In the genomic region with DNA sequence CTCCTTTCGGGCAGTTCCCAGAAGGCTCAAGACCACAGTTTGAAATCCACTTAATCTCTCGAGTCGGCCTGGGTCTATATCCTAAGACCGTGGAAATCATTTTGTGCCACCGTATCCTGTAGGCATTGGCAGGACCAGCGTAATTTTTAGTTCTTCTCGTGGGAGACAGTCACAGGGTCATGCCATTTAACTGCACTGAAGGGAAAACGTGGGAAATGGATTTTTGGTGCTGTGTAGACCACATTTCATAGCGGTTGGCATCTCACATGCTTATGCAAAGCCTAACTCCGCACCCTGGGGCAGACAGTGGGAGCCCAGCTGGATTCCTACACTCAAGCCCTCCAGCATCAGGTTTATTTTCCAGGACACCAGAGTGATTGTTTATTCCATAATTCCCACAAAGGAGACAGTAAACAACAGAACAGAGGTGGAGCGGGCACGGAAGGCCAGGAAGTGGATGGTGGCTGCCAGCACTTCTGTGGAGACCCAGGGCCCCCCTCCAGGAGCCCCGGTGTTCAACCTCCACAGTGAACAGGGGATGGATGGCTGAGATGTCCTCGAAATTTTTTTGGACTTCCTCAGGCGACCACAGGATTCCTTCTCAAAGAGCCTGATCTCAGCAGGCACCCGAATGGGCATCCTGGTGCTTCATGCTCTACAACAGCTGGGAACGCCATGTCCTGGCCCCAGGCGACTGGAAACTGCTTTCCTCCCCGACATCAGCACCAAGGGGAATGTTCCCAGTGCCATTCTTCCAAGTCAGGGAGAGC, we compare ENCODE assay signal across 23 cellular contexts. TPM values are rescaled to one million over a fixed set of nuclear protein-coding genes. Genes with fewer than 3 reads are reported as not detected.
A peak's percentile ranks its signal among the peaks of the same experiment; 100 is the strongest.
DNase-seq lines count a peak whose midpoint lies in the region; ATAC-seq and TF ChIP-seq lines count a peak whose summit lies in the region.
"Had no signal": no experiment of that assay in that cellular context is flagged by ENCODE, and none has a peak within 500 bp of the region (broad histone marks: within the 10 kb centered on the region; RNA-seq: fewer than 3 reads in every experiment).

No MANE protein-coding gene starts in this region.

- DNase-seq in activated CD4-positive, alpha-beta memory T cell treated with anti-CD3 and anti-CD28 coated beads, Interleukin-2, amount 10 ng/mL, durations not matched to agents 7 days and 5 days: no peak
- DNase-seq in activated CD4-positive, alpha-beta memory T cell treated with anti-CD3 and anti-CD28 coated beads for 36 hours: no peak
- DNase-seq in WERI-Rb-1 (no peak), coronary artery (ENCODE audit: low spot score) (no peak), DMS 273 treated with DMSO at 0.1 percent for 48 hours (lab: John Stamatoyannopoulos, UW) (no peak)
- DNase-seq in stimulated activated CD8-positive, alpha-beta memory T cell treated with anti-CD3 and anti-CD28 coated beads, Interleukin-4, amount 100 ng/mL, for 48 hours: peak; percentile 10
- DNase-seq: activated CD4-positive, alpha-beta T cell treated with anti-CD3 and anti-CD28 coated beads, Interleukin-2, amount 50 U/mL, for 48 hours; amygdala; dermis blood vessel endothelial cell; DMS79; GF-D8; GOT3; Kasumi-1; naive thymus-derived CD8-positive, alpha-beta T cell; NCI-H1694 treated with DMSO at 0.1 percent for 48 hours; NCI-H2171; NCI-H524 treated with DMSO at 0.1 percent for 48 hours; SJCRH30 had no signal

- no peak overlapping the region for H3K27ac Mint-ChIP-seq in activated CD4-positive, alpha-beta memory T cell treated with anti-CD3 and anti-CD28 coated beads, Interleukin-2, amount 10 ng/mL, durations not matched to agents 7 days and 5 days
- H3K27ac Mint-ChIP-seq in activated CD4-positive, alpha-beta memory T cell treated with anti-CD3 and anti-CD28 coated beads for 36 hours: no peak overlapping the region
- H3K27ac Mint-ChIP-seq in nephron: no peak overlapping the region
- H3K27ac Mint-ChIP-seq: mesothelial cell of epicardium had no signal

- TF ChIP-seq CTCF in WERI-Rb-1 (IDR thresholded peaks at IDR 0.05; ENCODE audit: low read depth, low read length): no peak
- TF ChIP-seq CTCF in nephron (IDR thresholded peaks at IDR 0.05; ENCODE audit: unreplicated experiment in 3 of 3): no peak
- no peak for TF ChIP-seq CTCF in coronary artery (IDR thresholded peaks at IDR 0.05)

- peak overlapping the region; percentile 31 for H3K27ac ChIP-seq in WERI-Rb-1
- H3K27ac ChIP-seq in coronary artery: no peak overlapping the region
- H3K27ac ChIP-seq: cardiac muscle cell, SJCRH30 had no signal

- no peaks in the 10 kb centered on the region for H3K9me3 ChIP-seq in WERI-Rb-1 (ENCODE audit: severe bottlenecking)
- H3K9me3 ChIP-seq: SJCRH30 had no signal

- H3K27me3 ChIP-seq in WERI-Rb-1 (ENCODE audit: insufficient read depth, low read depth, severe bottlenecking): no peaks in the 10 kb centered on the region
- H3K27me3 ChIP-seq: SJCRH30 had no signal

- no peaks in the 10 kb centered on the region for H3K36me3 ChIP-seq in WERI-Rb-1
- H3K36me3 ChIP-seq: cardiac muscle cell, SJCRH30 had no signal

- H3K4me1 Mint-ChIP-seq in activated CD4-positive, alpha-beta memory T cell treated with anti-CD3 and anti-CD28 coated beads, Interleukin-2, amount 10 ng/mL, durations not matched to agents 7 days and 5 days: peaks cover 16% of the 10 kb centered on the region
- H3K4me1 Mint-ChIP-seq in activated CD4-positive, alpha-beta memory T cell treated with anti-CD3 and anti-CD28 coated beads for 36 hours (ENCODE audit: low read depth): peaks cover 16% of the 10 kb centered on the region
- H3K4me1 Mint-ChIP-seq in nephron: peaks cover 18% of the 10 kb centered on the region

- peaks cover 10% of the 10 kb centered on the region for H3K27me3 Mint-ChIP-seq in activated CD4-positive, alpha-beta memory T cell treated with anti-CD3 and anti-CD28 coated beads, Interleukin-2, amount 10 ng/mL, durations not matched to agents 7 days and 5 days
- H3K27me3 Mint-ChIP-seq in activated CD4-positive, alpha-beta memory T cell treated with anti-CD3 and anti-CD28 coated beads for 36 hours: no peaks in the 10 kb centered on the region
- peaks cover 18% of the 10 kb centered on the region for H3K27me3 Mint-ChIP-seq in nephron (ENCODE audit: low read depth)
- H3K27me3 Mint-ChIP-seq: naive thymus-derived CD8-positive, alpha-beta T cell had no signal

- intact Hi-C loops in activated CD4-positive, alpha-beta memory T cell treated with anti-CD3 and anti-CD28 coated beads for 36 hours (cut with micrococcal nuclease): no loop called here

- POLR2A ChIA-PET in activated CD4-positive, alpha-beta memory T cell treated with anti-CD3 and anti-CD28 coated beads, Interleukin-2, amount 10 ng/mL, durations not matched to agents 7 days and 5 days (lab: Charles Lee): no interaction called here
- POLR2A ChIA-PET in activated CD4-positive, alpha-beta memory T cell treated with anti-CD3 and anti-CD28 coated beads for 36 hours (lab: Charles Lee): no interaction called here

- peaks cover 3% of the 10 kb centered on the region for H3K36me3 Mint-ChIP-seq in activated CD4-positive, alpha-beta memory T cell treated with anti-CD3 and anti-CD28 coated beads, Interleukin-2, amount 10 ng/mL, durations not matched to agents 7 days and 5 days (ENCODE audit: low read depth)
- no peaks in the 10 kb centered on the region for H3K36me3 Mint-ChIP-seq in activated CD4-positive, alpha-beta memory T cell treated with anti-CD3 and anti-CD28 coated beads for 36 hours
- H3K36me3 Mint-ChIP-seq in nephron (ENCODE audit: low read depth): no peaks in the 10 kb centered on the region
- H3K36me3 Mint-ChIP-seq: mesothelial cell of epicardium; naive thymus-derived CD8-positive, alpha-beta T cell had no signal

- no peaks in the 10 kb centered on the region for H3K9me3 Mint-ChIP-seq in activated CD4-positive, alpha-beta memory T cell treated with anti-CD3 and anti-CD28 coated beads, Interleukin-2, amount 10 ng/mL, durations not matched to agents 7 days and 5 days
- H3K9me3 Mint-ChIP-seq in activated CD4-positive, alpha-beta memory T cell treated with anti-CD3 and anti-CD28 coated beads for 36 hours: no peaks in the 10 kb centered on the region
- no peaks in the 10 kb centered on the region for H3K9me3 Mint-ChIP-seq in nephron
- H3K9me3 Mint-ChIP-seq: mesothelial cell of epicardium; naive thymus-derived CD8-positive, alpha-beta T cell had no signal

- ATAC-seq in GM21515 (IDR thresholded peaks at IDR 0.05; ENCODE audit: unreplicated experiment): no peak
- ATAC-seq: naive thymus-derived CD8-positive, alpha-beta T cell; sciatic nerve had no signal

- CTCF ChIA-PET in activated CD4-positive, alpha-beta memory T cell treated with anti-CD3 and anti-CD28 coated beads, Interleukin-2, amount 10 ng/mL, durations not matched to agents 7 days and 5 days (lab: Charles Lee): interaction anchor here (1.0 to 2.3 kb wide), 2 partner anchors 57 to 65 kb away, joined by 3 to 5 read pairs; no protein-coding TSS in a partner anchor
- CTCF ChIA-PET in activated CD4-positive, alpha-beta memory T cell treated with anti-CD3 and anti-CD28 coated beads for 36 hours (lab: Charles Lee): no interaction called here

- peak overlapping the region; percentile 12 for H3K4me3 Mint-ChIP-seq in activated CD4-positive, alpha-beta memory T cell treated with anti-CD3 and anti-CD28 coated beads, Interleukin-2, amount 10 ng/mL, durations not matched to agents 7 days and 5 days
- H3K4me3 Mint-ChIP-seq in activated CD4-positive, alpha-beta memory T cell treated with anti-CD3 and anti-CD28 coated beads for 36 hours: no peak overlapping the region
- H3K4me3 Mint-ChIP-seq in nephron: peak overlapping the region; percentile 67 to 80 (median 72)
- H3K4me3 Mint-ChIP-seq: mesothelial cell of epicardium had no signal

- H3K4me3 ChIP-seq in WERI-Rb-1 (ENCODE audit: low read depth, low read length) (no peak overlapping the region), coronary artery (no peak overlapping the region)
- H3K4me3 ChIP-seq: cardiac muscle cell, SJCRH30 had no signal

RNA-seq across cellular contexts. Expression of a gene that starts 2.8 kb away (rescaled TPM):
- total RNA-seq in activated CD4-positive, alpha-beta memory T cell treated with anti-CD3 and anti-CD28 coated beads, Interleukin-2, amount 10 ng/mL, durations not matched to agents 7 days and 5 days: 10 to 100 TPM; 59.1 to 59.6 TPM
- total RNA-seq in activated CD4-positive, alpha-beta memory T cell treated with anti-CD3 and anti-CD28 coated beads for 36 hours: 10 to 100 TPM; 37.6 to 40.6 TPM
